ENCODE assay signal across 1 cellular context in the genomic region with DNA sequence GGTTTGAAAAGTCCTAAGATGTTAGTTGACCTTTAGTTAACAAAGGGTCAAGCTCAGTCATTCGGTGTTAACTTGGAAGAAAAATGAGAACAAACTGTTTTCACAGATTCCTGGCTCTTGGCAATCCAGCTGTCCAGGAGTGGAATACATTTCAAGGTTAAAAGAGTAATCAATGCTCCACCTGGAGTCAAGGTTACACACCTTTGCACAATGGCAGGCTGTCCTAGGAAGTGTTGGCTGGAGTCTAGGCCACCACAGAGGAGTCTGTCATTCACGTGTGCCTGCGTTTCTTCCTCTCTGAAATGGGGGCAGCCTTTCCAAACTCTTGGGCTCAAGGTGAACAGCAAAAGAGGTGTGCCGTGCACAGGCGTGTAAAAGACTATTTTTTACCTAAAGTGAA.
TF ChIP-seq lines count a peak whose summit lies in the region.

No MANE protein-coding gene starts in this region.

TF ChIP-seq in HepG2, 621 proteins besides CTCF, POLR2A, EP300 and RAD21 (continued from another document and continues in another):
- TF ChIP-seq, protein P1, sequence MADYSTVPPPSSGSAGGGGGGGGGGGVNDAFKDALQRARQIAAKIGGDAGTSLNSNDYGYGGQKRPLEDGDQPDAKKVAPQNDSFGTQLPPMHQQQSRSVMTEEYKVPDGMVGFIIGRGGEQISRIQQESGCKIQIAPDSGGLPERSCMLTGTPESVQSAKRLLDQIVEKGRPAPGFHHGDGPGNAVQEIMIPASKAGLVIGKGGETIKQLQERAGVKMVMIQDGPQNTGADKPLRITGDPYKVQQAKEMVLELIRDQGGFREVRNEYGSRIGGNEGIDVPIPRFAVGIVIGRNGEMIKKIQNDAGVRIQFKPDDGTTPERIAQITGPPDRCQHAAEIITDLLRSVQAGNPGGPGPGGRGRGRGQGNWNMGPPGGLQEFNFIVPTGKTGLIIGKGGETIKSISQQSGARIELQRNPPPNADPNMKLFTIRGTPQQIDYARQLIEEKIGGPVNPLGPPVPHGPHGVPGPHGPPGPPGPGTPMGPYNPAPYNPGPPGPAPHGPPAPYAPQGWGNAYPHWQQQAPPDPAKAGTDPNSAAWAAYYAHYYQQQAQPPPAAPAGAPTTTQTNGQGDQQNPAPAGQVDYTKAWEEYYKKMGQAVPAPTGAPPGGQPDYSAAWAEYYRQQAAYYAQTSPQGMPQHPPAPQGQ (CRISPR knock-in tag; IDR thresholded peaks at IDR 0.05; ENCODE audit: borderline replicate concordance), result no peak
- TF ChIP-seq ZFP1 (CRISPR knock-in tag; IDR thresholded peaks at IDR 0.05) (no peak), PLRG1 (conservative IDR thresholded peaks at IDR 0.05) (no peak), ZNF552 (CRISPR knock-in tag; IDR thresholded peaks at IDR 0.05; ENCODE audit: borderline replicate concordance) (no peak), CEBPB (IDR thresholded peaks at IDR 0.05; ENCODE audit: borderline replicate concordance, low read depth, low read length) (peak; percentile 82), DR1 (CRISPR knock-in tag; IDR thresholded peaks at IDR 0.05) (no peak), MEIS1 (CRISPR knock-in tag; IDR thresholded peaks at IDR 0.05; ENCODE audit: borderline replicate concordance) (peak; percentile 70; the same call in 1 of the 2 replicates), ZNF556 (CRISPR knock-in tag; IDR thresholded peaks at IDR 0.05; ENCODE audit: borderline replicate concordance) (peak; percentile 78; the same call in 1 of the 2 replicates), DMAP1 (CRISPR knock-in tag; IDR thresholded peaks at IDR 0.05) (no peak), ZNF101 (CRISPR knock-in tag; IDR thresholded peaks at IDR 0.05; ENCODE audit: borderline replicate concordance, low read depth) (no peak), ZZZ3 (CRISPR knock-in tag; IDR thresholded peaks at IDR 0.05; ENCODE audit: borderline replicate concordance) (no peak), SMARCE1 (IDR thresholded peaks at IDR 0.05; ENCODE audit: borderline replicate concordance) (no peak), SRSF1 (optimal IDR thresholded peaks at IDR 0.05; ENCODE audit: low read depth, low read length) (no peak), CHD2 (IDR thresholded peaks at IDR 0.05; ENCODE audit: low read depth, low read length) (no peak), ARHGAP35 (CRISPR knock-in tag; IDR thresholded peaks at IDR 0.05; ENCODE audit: borderline replicate concordance) (no peak), MYNN (CRISPR knock-in tag; IDR thresholded peaks at IDR 0.05; ENCODE audit: low read depth) (no peak), MLLT10 (CRISPR knock-in tag; IDR thresholded peaks at IDR 0.05) (no peak), NCOA1 (CRISPR knock-in tag; IDR thresholded peaks at IDR 0.05) (peak; percentile 87), ELF1 (CRISPR knock-in tag; IDR thresholded peaks at IDR 0.05) (no peak), ZNF180 (CRISPR knock-in tag; IDR thresholded peaks at IDR 0.05; ENCODE audit: borderline replicate concordance, low read depth) (no peak), ZNF83 (CRISPR knock-in tag; IDR thresholded peaks at IDR 0.05; ENCODE audit: borderline replicate concordance) (no peak), HMG20A (CRISPR knock-in tag; IDR thresholded peaks at IDR 0.05; ENCODE audit: borderline replicate concordance) (peak; percentile 83; the same call in 1 of the 2 replicates), ZMYM4 (CRISPR knock-in tag; IDR thresholded peaks at IDR 0.05) (peak; percentile 73), TBX3 (IDR thresholded peaks at IDR 0.05; ENCODE audit: borderline replicate concordance) (peak; percentile 70; the same call in 1 of the 2 replicates), ZNF274 (CRISPR knock-in tag; IDR thresholded peaks at IDR 0.05) (no peak), ZNF124 (CRISPR knock-in tag; IDR thresholded peaks at IDR 0.05) (peak; percentile 81; the same call in 1 of the 2 replicates), ZNF230 (CRISPR knock-in tag; IDR thresholded peaks at IDR 0.05) (no peak), ZSCAN31 (CRISPR knock-in tag; IDR thresholded peaks at IDR 0.05; ENCODE audit: low read depth) (peak; percentile 72; the same call in 1 of the 2 replicates), KAT8 (CRISPR knock-in tag; IDR thresholded peaks at IDR 0.05) (peak; percentile 51; the same call in 1 of the 2 replicates), ZNF263 (CRISPR knock-in tag; IDR thresholded peaks at IDR 0.05) (peak; percentile 70), NFIB (CRISPR knock-in tag; IDR thresholded peaks at IDR 0.05; ENCODE audit: borderline replicate concordance) (no peak), SOX6 (IDR thresholded peaks at IDR 0.05) (no peak), SOX6 (CRISPR knock-in tag; IDR thresholded peaks at IDR 0.05) (peak; percentile 97), FOXJ3 (CRISPR knock-in tag; IDR thresholded peaks at IDR 0.05; ENCODE audit: borderline replicate concordance) (peak; percentile 84), HOXA9 (CRISPR knock-in tag; IDR thresholded peaks at IDR 0.05; ENCODE audit: borderline replicate concordance) (no peak), POLR2G (IDR thresholded peaks at IDR 0.05; ENCODE audit: low read depth, low read length) (no peak), HNRNPL (IDR thresholded peaks at IDR 0.05; ENCODE audit: low read depth, low read length) (no peak)
- TF ChIP-seq, protein P2, sequence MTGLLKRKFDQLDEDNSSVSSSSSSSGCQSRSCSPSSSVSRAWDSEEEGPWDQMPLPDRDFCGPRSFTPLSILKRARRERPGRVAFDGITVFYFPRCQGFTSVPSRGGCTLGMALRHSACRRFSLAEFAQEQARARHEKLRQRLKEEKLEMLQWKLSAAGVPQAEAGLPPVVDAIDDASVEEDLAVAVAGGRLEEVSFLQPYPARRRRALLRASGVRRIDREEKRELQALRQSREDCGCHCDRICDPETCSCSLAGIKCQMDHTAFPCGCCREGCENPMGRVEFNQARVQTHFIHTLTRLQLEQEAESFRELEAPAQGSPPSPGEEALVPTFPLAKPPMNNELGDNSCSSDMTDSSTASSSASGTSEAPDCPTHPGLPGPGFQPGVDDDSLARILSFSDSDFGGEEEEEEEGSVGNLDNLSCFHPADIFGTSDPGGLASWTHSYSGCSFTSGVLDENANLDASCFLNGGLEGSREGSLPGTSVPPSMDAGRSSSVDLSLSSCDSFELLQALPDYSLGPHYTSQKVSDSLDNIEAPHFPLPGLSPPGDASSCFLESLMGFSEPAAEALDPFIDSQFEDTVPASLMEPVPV (CRISPR knock-in tag; IDR thresholded peaks at IDR 0.05), result no peak
- TF ChIP-seq, protein P3, sequence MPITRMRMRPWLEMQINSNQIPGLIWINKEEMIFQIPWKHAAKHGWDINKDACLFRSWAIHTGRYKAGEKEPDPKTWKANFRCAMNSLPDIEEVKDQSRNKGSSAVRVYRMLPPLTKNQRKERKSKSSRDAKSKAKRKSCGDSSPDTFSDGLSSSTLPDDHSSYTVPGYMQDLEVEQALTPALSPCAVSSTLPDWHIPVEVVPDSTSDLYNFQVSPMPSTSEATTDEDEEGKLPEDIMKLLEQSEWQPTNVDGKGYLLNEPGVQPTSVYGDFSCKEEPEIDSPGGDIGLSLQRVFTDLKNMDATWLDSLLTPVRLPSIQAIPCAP (CRISPR knock-in tag; IDR thresholded peaks at IDR 0.05; ENCODE audit: low read depth), result no peak
- TF ChIP-seq, protein P4, sequence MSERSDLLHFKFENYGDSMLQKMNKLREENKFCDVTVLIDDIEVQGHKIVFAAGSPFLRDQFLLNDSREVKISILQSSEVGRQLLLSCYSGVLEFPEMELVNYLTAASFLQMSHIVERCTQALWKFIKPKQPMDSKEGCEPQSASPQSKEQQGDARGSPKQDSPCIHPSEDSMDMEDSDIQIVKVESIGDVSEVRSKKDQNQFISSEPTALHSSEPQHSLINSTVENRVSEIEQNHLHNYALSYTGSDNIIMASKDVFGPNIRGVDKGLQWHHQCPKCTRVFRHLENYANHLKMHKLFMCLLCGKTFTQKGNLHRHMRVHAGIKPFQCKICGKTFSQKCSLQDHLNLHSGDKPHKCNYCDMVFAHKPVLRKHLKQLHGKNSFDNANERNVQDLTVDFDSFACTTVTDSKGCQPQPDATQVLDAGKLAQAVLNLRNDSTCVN (CRISPR knock-in tag; IDR thresholded peaks at IDR 0.05; ENCODE audit: borderline replicate concordance), result no peak
- TF ChIP-seq, protein P5, sequence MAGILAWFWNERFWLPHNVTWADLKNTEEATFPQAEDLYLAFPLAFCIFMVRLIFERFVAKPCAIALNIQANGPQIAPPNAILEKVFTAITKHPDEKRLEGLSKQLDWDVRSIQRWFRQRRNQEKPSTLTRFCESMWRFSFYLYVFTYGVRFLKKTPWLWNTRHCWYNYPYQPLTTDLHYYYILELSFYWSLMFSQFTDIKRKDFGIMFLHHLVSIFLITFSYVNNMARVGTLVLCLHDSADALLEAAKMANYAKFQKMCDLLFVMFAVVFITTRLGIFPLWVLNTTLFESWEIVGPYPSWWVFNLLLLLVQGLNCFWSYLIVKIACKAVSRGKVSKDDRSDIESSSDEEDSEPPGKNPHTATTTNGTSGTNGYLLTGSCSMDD (CRISPR knock-in tag; IDR thresholded peaks at IDR 0.05), result no peak
- TF ChIP-seq, protein P6, sequence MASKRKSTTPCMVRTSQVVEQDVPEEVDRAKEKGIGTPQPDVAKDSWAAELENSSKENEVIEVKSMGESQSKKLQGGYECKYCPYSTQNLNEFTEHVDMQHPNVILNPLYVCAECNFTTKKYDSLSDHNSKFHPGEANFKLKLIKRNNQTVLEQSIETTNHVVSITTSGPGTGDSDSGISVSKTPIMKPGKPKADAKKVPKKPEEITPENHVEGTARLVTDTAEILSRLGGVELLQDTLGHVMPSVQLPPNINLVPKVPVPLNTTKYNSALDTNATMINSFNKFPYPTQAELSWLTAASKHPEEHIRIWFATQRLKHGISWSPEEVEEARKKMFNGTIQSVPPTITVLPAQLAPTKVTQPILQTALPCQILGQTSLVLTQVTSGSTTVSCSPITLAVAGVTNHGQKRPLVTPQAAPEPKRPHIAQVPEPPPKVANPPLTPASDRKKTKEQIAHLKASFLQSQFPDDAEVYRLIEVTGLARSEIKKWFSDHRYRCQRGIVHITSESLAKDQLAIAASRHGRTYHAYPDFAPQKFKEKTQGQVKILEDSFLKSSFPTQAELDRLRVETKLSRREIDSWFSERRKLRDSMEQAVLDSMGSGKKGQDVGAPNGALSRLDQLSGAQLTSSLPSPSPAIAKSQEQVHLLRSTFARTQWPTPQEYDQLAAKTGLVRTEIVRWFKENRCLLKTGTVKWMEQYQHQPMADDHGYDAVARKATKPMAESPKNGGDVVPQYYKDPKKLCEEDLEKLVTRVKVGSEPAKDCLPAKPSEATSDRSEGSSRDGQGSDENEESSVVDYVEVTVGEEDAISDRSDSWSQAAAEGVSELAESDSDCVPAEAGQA (IDR thresholded peaks at IDR 0.05; ENCODE audit: low read depth), result no peak
- TF ChIP-seq, protein P6 (CRISPR knock-in tag; IDR thresholded peaks at IDR 0.05; ENCODE audit: borderline replicate concordance), result 0 out of 2 replicates have a peak, but pooled peaks have one; percentile 50
- TF ChIP-seq, protein P7, sequence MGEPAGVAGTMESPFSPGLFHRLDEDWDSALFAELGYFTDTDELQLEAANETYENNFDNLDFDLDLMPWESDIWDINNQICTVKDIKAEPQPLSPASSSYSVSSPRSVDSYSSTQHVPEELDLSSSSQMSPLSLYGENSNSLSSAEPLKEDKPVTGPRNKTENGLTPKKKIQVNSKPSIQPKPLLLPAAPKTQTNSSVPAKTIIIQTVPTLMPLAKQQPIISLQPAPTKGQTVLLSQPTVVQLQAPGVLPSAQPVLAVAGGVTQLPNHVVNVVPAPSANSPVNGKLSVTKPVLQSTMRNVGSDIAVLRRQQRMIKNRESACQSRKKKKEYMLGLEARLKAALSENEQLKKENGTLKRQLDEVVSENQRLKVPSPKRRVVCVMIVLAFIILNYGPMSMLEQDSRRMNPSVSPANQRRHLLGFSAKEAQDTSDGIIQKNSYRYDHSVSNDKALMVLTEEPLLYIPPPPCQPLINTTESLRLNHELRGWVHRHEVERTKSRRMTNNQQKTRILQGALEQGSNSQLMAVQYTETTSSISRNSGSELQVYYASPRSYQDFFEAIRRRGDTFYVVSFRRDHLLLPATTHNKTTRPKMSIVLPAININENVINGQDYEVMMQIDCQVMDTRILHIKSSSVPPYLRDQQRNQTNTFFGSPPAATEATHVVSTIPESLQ (CRISPR knock-in tag; conservative IDR thresholded peaks at IDR 0.05), result no peak
- TF ChIP-seq, protein P8, sequence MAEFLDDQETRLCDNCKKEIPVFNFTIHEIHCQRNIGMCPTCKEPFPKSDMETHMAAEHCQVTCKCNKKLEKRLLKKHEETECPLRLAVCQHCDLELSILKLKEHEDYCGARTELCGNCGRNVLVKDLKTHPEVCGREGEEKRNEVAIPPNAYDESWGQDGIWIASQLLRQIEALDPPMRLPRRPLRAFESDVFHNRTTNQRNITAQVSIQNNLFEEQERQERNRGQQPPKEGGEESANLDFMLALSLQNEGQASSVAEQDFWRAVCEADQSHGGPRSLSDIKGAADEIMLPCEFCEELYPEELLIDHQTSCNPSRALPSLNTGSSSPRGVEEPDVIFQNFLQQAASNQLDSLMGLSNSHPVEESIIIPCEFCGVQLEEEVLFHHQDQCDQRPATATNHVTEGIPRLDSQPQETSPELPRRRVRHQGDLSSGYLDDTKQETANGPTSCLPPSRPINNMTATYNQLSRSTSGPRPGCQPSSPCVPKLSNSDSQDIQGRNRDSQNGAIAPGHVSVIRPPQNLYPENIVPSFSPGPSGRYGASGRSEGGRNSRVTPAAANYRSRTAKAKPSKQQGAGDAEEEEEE (CRISPR knock-in tag; IDR thresholded peaks at IDR 0.05; ENCODE audit: borderline replicate concordance), result no peak
